In genomic region chr4:94406668-94407437, GRCh38 we compare ENCODE assay signal across 8 cellular contexts. TPM values are rescaled to one million over a fixed set of nuclear protein-coding genes. Genes with fewer than 3 reads are reported as not detected.
DNase-seq lines count a peak whose midpoint lies in the region; ATAC-seq and TF ChIP-seq lines count a peak whose summit lies in the region.

No MANE protein-coding gene starts in this region.

- no peak for TF ChIP-seq EP300 in SK-N-SH (IDR thresholded peaks at IDR 0.05; ENCODE audit: borderline replicate concordance in 1 of 2, low read depth in 1 of 2, low read length in 1 of 2)

- H3K27me3 Mint-ChIP-seq in activated naive CD8-positive, alpha-beta T cell treated with anti-CD3 and anti-CD28 coated beads, Interleukin-2, amount 50 U/mL, for 24 hours, result no peaks in the 10 kb centered on the region

- H2AFZ ChIP-seq in DND-41 (ENCODE audit: low read depth, low read length) (no peak overlapping the region), SK-N-SH (ENCODE audit: low read depth) (no peak overlapping the region)

- H3K36me3 Mint-ChIP-seq in activated naive CD8-positive, alpha-beta T cell treated with anti-CD3 and anti-CD28 coated beads, Interleukin-2, amount 50 U/mL, for 24 hours (ENCODE audit: low read depth), result no peaks in the 10 kb centered on the region

- H3K4me3 ChIP-seq in DND-41 (ENCODE audit: low read depth in 1 of 2, low read length in 2 of 2), result no peak overlapping the region
- no peak overlapping the region; a peak in 1 of 4 replicates for H3K4me3 ChIP-seq in SK-N-SH (ENCODE audit: low read depth in 2 of 2, low read length in 1 of 2)
- H3K4me3 ChIP-seq in retinal pigment epithelial cell (ENCODE audit: low read length), result no peak overlapping the region

- peak; percentile 71 for DNase-seq in DND-41
- peak; percentile 74 for DNase-seq in M059J (ENCODE audit: low read depth)
- DNase-seq in SK-N-SH, result peak; percentile 36
- peak; percentile 61 for DNase-seq in activated naive CD8-positive, alpha-beta T cell treated with anti-CD3 and anti-CD28 coated beads, Interleukin-2, amount 50 U/mL, for 24 hours
- peak; percentile 62 for DNase-seq in left ventricle myocardium superior
- DNase-seq in retinal pigment epithelial cell (ENCODE audit: low read depth), result peak; percentile 74
- DNase-seq in cortex of kidney (lab: John Stamatoyannopoulos, UW), result no peak

- H3F3A ChIP-seq in SK-N-SH (replicated peaks; ENCODE audit: insufficient read depth), result peaks cover 5% of the 10 kb centered on the region

- H3K27ac ChIP-seq in DND-41 (ENCODE audit: low read length) (no peak overlapping the region), SK-N-SH (ENCODE audit: low read depth in 2 of 2, low read length in 1 of 2) (no peak overlapping the region)

- no peaks in the 10 kb centered on the region for H3K27me3 ChIP-seq in DND-41 (ENCODE audit: insufficient read depth, low read length, poor library complexity)
- no peaks in the 10 kb centered on the region for H3K27me3 ChIP-seq in SK-N-SH (ENCODE audit: insufficient read depth)

- no peaks in the 10 kb centered on the region for H3K4me1 ChIP-seq in DND-41 (ENCODE audit: insufficient read depth, low read length)
- peaks cover 0 to 31% of the 10 kb centered on the region in 2 experiments; a peak in 2 of 4 replicates for H3K4me1 ChIP-seq in SK-N-SH (ENCODE audit: control insufficient read depth in 1 of 2, insufficient read depth in 2 of 2, low read depth in 1 of 2, low read length in 1 of 2)

- H3K36me3 ChIP-seq in DND-41 (ENCODE audit: insufficient read depth, low read length) (no peaks in the 10 kb centered on the region), SK-N-SH (replicated peaks in 1 of 2; ENCODE audit: control insufficient read depth in 1 of 2, insufficient read depth in 2 of 2, low read length in 1 of 2) (no peaks in the 10 kb centered on the region)

- H3K9me3 Mint-ChIP-seq in activated naive CD8-positive, alpha-beta T cell treated with anti-CD3 and anti-CD28 coated beads, Interleukin-2, amount 50 U/mL, for 24 hours, result no peaks in the 10 kb centered on the region

- TF ChIP-seq CTCF in DND-41 (IDR thresholded peaks at IDR 0.05; ENCODE audit: borderline replicate concordance, extremely low read depth, low read length, poor library complexity, severe bottlenecking) (peak; percentile 91), SK-N-SH (IDR thresholded peaks at IDR 0.05) (peak; percentile 94), retinal pigment epithelial cell (conservative IDR thresholded peaks at IDR 0.05; ENCODE audit: low read depth, low read length) (peak; percentile 94)

- H3K27ac Mint-ChIP-seq in activated naive CD8-positive, alpha-beta T cell treated with anti-CD3 and anti-CD28 coated beads, Interleukin-2, amount 50 U/mL, for 24 hours, result no peak overlapping the region

- H3K79me2 ChIP-seq in DND-41 (ENCODE audit: insufficient read depth, low read length), result no peaks in the 10 kb centered on the region
- H3K79me2 ChIP-seq in SK-N-SH (ENCODE audit: insufficient read depth), result no peaks in the 10 kb centered on the region

- H3K4me2 ChIP-seq in DND-41 (ENCODE audit: insufficient read depth, low read length) (peak overlapping the region; percentile 32; the same call in 1 of the 2 replicates), SK-N-SH (no peak overlapping the region)

- TF ChIP-seq RAD21 in SK-N-SH (IDR thresholded peaks at IDR 0.05; ENCODE audit: low read length), result peak; percentile 89

- no peaks in the 10 kb centered on the region for H3K9me3 ChIP-seq in DND-41 (ENCODE audit: insufficient read depth, low read length, severe bottlenecking)
- H3K9me3 ChIP-seq in SK-N-SH, result no peaks in the 10 kb centered on the region

- WGBS in SK-N-SH (ENCODE audit: low lambda C conversion rate), result 36% methylated on average over 10 of the region's 10 CpGs

- no peaks in the 10 kb centered on the region for H3K4me1 Mint-ChIP-seq in activated naive CD8-positive, alpha-beta T cell treated with anti-CD3 and anti-CD28 coated beads, Interleukin-2, amount 50 U/mL, for 24 hours

- POLR2A ChIA-PET in SK-N-SH (lab: Yijun Ruan, JAX), result interaction anchor here (0.6 kb wide), 1 partner anchor 699 kb away, joined by 4 read pairs; no protein-coding TSS in a partner anchor

- H3K9ac ChIP-seq in DND-41 (ENCODE audit: low read depth, low read length) (no peak overlapping the region), SK-N-SH (no peak overlapping the region)

- no peaks in the 10 kb centered on the region for H4K20me1 ChIP-seq in DND-41 (ENCODE audit: insufficient read depth, low read length)
- no peaks in the 10 kb centered on the region for H4K20me1 ChIP-seq in SK-N-SH (ENCODE audit: insufficient read depth)

- no peaks in the 10 kb centered on the region for H3K9me2 ChIP-seq in SK-N-SH

- CTCF ChIA-PET in SK-N-SH (lab: Yijun Ruan, JAX), result interaction anchor here (0.6 to 3.7 kb wide), 56 partner anchors 8 to 751 kb away, joined by 3 to 23 read pairs (median 4); partner anchors contain the start of gene PDLIM5

- ATAC-seq in DND-41 (ENCODE audit: insufficient read depth, low read depth) (peak; percentile 95), GM21619 (IDR thresholded peaks at IDR 0.05; ENCODE audit: unreplicated experiment) (peak; percentile 86), left ventricle myocardium superior (peak; percentile 57)
- ATAC-seq in activated naive CD8-positive, alpha-beta T cell treated with anti-CD3 and anti-CD28 coated beads, Interleukin-2, amount 50 U/mL, for 24 hours, result no peak

- no peak overlapping the region for H3K4me3 Mint-ChIP-seq in activated naive CD8-positive, alpha-beta T cell treated with anti-CD3 and anti-CD28 coated beads, Interleukin-2, amount 50 U/mL, for 24 hours

- intact Hi-C loops in left ventricle myocardium superior (cut with micrococcal nuclease), result loop anchor here (5.0 kb wide), 1 partner anchor 190 kb away; no protein-coding TSS in a partner anchor

TF ChIP-seq in SK-N-SH, 30 proteins besides CTCF, POLR2A, EP300 and RAD21:
- TF ChIP-seq SMC3 (IDR thresholded peaks at IDR 0.05; ENCODE audit: low read depth, low read length) (peak; percentile 92), RCOR1 (IDR thresholded peaks at IDR 0.05; ENCODE audit: low read length) (peak; percentile 23; the same call in 1 of the 2 replicates), FOXJ3 (CRISPR knock-in tag; IDR thresholded peaks at IDR 0.05) (no peak)

RNA-seq across cellular contexts. Expression of gene PDLIM5, which starts 44.9 kb away (rescaled TPM):
- 49.8 and 54.3 TPM in 2 replicates for total RNA-seq in M059J (2014; rRNA removed; shearing (Covaris generic))
- polyA plus RNA-seq in SK-N-SH (2012; rRNA removed), result 36.7 and 39.2 TPM in 2 replicates
- 24.7 and 31.6 TPM in 2 replicates for polyA plus RNA-seq in SK-N-SH (2012; cell fraction: cytosol; rRNA removed)
- 31.7 and 51.1 TPM in 2 replicates for polyA plus RNA-seq in SK-N-SH (2012; cell fraction: nucleus; rRNA removed)
- total RNA-seq in left ventricle myocardium superior, result 1,169 TPM

Comparison
In these comparisons a context has a peak if more than half of its experiments do, and no peak if none do; other contexts are left out.
1. RNA of gene PDLIM5, which starts 44.9 kb away (total RNA-seq): 1,169 TPM in left ventricle myocardium superior (single experiment); 49.8 to 54.3 TPM in M059J; every median in the first group is over 10 times any median in the second.
2. Peak in every context shown above with its lines, with median percentiles within 50 percentile points of each other: CTCF ChIP-seq.